Comparison of ENCODE assay signal across 19 cellular contexts in genomic region chr5:147751156-147751830, GRCh38.
A peak's percentile ranks its signal among the peaks of the same experiment; 100 is the strongest.
DNase-seq lines count a peak whose midpoint lies in the region; ATAC-seq lines count a peak whose summit lies in the region.
"Had no signal": no experiment of that assay in that cellular context is flagged by ENCODE, and none has a peak within 500 bp of the region (broad histone marks: within the 10 kb centered on the region; RNA-seq: fewer than 3 reads in every experiment).

No MANE protein-coding gene starts in this region.

- H3K27ac ChIP-seq in caudate nucleus (ENCODE audit: low read depth, low read length), result peak overlapping the region; percentile 20
- H3K27ac ChIP-seq: HL-60, uterus had no signal

- ATAC-seq in GM18870 (IDR thresholded peaks at IDR 0.05; ENCODE audit: unreplicated experiment), result no peak
- ATAC-seq in HG02763 (IDR thresholded peaks at IDR 0.05; ENCODE audit: unreplicated experiment), result no peak
- ATAC-seq: activated CD8-positive, alpha-beta T cell treated with anti-CD3 and anti-CD28 coated beads for 36 hours; activated naive CD8-positive, alpha-beta T cell treated with anti-CD3 and anti-CD28 coated beads, Interleukin-2, amount 50 U/mL, for 24 hours; activated T-cell treated with anti-CD3 and anti-CD28 coated beads, Interleukin-2, amount 50 U/mL, for 72 hours; CD8-positive, alpha-beta T cell; left ventricle myocardium superior had no signal

- DNase-seq in NCI-H748 (lab: John Stamatoyannopoulos, UW; ENCODE audit: unreplicated experiment) (peak; percentile 56), NCI-H748 treated with DMSO at 0.1 percent for 48 hours (lab: John Stamatoyannopoulos, UW) (no peak), caudate nucleus (lab: John Stamatoyannopoulos, UW) (peak in 28 of 61 donors; percentile 1 to 47 (median 18)), midbrain (lab: John Stamatoyannopoulos, UW) (peak; percentile 63), NCI-H446 (lab: John Stamatoyannopoulos, UW) (no peak), NCI-H2081 (lab: John Stamatoyannopoulos, UW) (no peak)
- DNase-seq: ACHN; activated CD8-positive, alpha-beta T cell treated with anti-CD3 and anti-CD28 coated beads for 36 hours; activated naive CD8-positive, alpha-beta T cell treated with anti-CD3 and anti-CD28 coated beads, Interleukin-2, amount 50 U/mL, for 24 hours; activated T-cell treated with anti-CD3 and anti-CD28 coated beads, Interleukin-2, amount 50 U/mL, for 72 hours; CD8-positive, alpha-beta T cell; EL; left ventricle myocardium superior; stimulated activated naive CD4-positive, alpha-beta T cell treated with Interleukin-2 at 50 U/mL for 16 hours; SW 1271; uterus had no signal

Comparison
In these comparisons a context has a peak if more than half of its experiments do, and no peak if none do; other contexts are left out.
1. DNase-seq: peak in NCI-H748 (single experiment) and midbrain (single experiment); none in NCI-H748 treated with DMSO at 0.1 percent for 48 hours (single experiment), NCI-H446 (0 of 2) and NCI-H2081 (0 of 2).